ENCODE assay signal across 9 cellular contexts in genomic region chr1:94236021-94236491, GRCh38. TPM values are rescaled to one million over a fixed set of nuclear protein-coding genes. Genes with fewer than 3 reads are reported as not detected.
DNase-seq lines count a peak whose midpoint lies in the region; ATAC-seq and TF ChIP-seq lines count a peak whose summit lies in the region.
"Had no signal": no experiment of that assay in that cellular context is flagged by ENCODE, and none has a peak within 500 bp of the region (broad histone marks: within the 10 kb centered on the region; RNA-seq: fewer than 3 reads in every experiment).

No MANE protein-coding gene starts in this region.

- DNase-seq in BJ (ENCODE audit: low read depth) = peak; percentile 36
- DNase-seq in NT2/D1 (ENCODE audit: low read depth, low spot score) = no peak
- DNase-seq in epithelial cell of proximal tubule (ENCODE audit: low read depth) = no peak
- DNase-seq in neural crest cell (ENCODE audit: low read depth, low spot score) = no peak
- DNase-seq in Karpas-422 = no peak
- no peak for DNase-seq in NCI-H187 treated with DMSO at 0.1 percent for 48 hours (lab: John Stamatoyannopoulos, UW)
- DNase-seq in DMS79 treated with DMSO at 0.1 percent for 48 hours (lab: John Stamatoyannopoulos, UW) = no peak

- no peak overlapping the region for H3K27ac ChIP-seq in Karpas-422 (ENCODE audit: low read length)
- H3K27ac ChIP-seq: WERI-Rb-1 had no signal

- peak overlapping the region; percentile 95 for H3K4me3 ChIP-seq in BJ (ENCODE audit: low read depth, low read length)
- peak overlapping the region; percentile 73 for H3K4me3 ChIP-seq in NT2/D1 (ENCODE audit: insufficient read length, low read depth)
- H3K4me3 ChIP-seq in epithelial cell of proximal tubule (ENCODE audit: low read depth, low read length) = peak overlapping the region; percentile 95
- H3K4me3 ChIP-seq in Karpas-422 (ENCODE audit: low read length) = no peak overlapping the region

- POLR2A ChIA-PET in BJ (lab: Charles Lee) = interaction anchor here (0.6 kb wide), 1 partner anchor 135 kb away, joined by 3 read pairs; no protein-coding TSS in a partner anchor

- no peak for ATAC-seq in GM19351 (IDR thresholded peaks at IDR 0.05; ENCODE audit: unreplicated experiment)

- H3K9me3 ChIP-seq in NT2/D1 (ENCODE audit: insufficient read depth, low read length) = no peaks in the 10 kb centered on the region
- no peaks in the 10 kb centered on the region for H3K9me3 ChIP-seq in Karpas-422 (ENCODE audit: low read length)

- peak overlapping the region; percentile 53 for H3K9ac ChIP-seq in NT2/D1 (ENCODE audit: insufficient read length, low read depth)
- no peak overlapping the region for H3K9ac ChIP-seq in Karpas-422 (ENCODE audit: low read length)

- no peaks in the 10 kb centered on the region for H3K4me1 ChIP-seq in NT2/D1 (ENCODE audit: insufficient read depth, insufficient read length)
- no peaks in the 10 kb centered on the region for H3K4me1 ChIP-seq in Karpas-422 (ENCODE audit: low read length)

- TF ChIP-seq CTCF in BJ (IDR thresholded peaks at IDR 0.05; ENCODE audit: insufficient read depth, low read depth, low read length) = no peak
- TF ChIP-seq CTCF in epithelial cell of proximal tubule (conservative IDR thresholded peaks at IDR 0.05; ENCODE audit: low read depth, low read length) = no peak
- no peak for TF ChIP-seq CTCF in neural crest cell (conservative IDR thresholded peaks at IDR 0.05)

- H3K4me3 Mint-ChIP-seq in neural crest cell = peak overlapping the region; percentile 74

- H3K36me3 ChIP-seq in BJ (ENCODE audit: control insufficient read depth, insufficient read depth, low read length) (no peaks in the 10 kb centered on the region), NT2/D1 (ENCODE audit: insufficient read depth, insufficient read length, low read length) (no peaks in the 10 kb centered on the region), Karpas-422 (ENCODE audit: insufficient read depth, low read length) (no peaks in the 10 kb centered on the region)
- H3K36me3 ChIP-seq: WERI-Rb-1 had no signal

- no peaks in the 10 kb centered on the region for H3K36me3 Mint-ChIP-seq in neural crest cell (ENCODE audit: low read depth)

- no peak overlapping the region for H3K4me2 ChIP-seq in Karpas-422 (ENCODE audit: low read depth, low read length, poor library complexity, severe bottlenecking)

- no peaks in the 10 kb centered on the region for H3K79me2 ChIP-seq in Karpas-422 (ENCODE audit: low read length)

- H4K20me1 ChIP-seq in Karpas-422 (ENCODE audit: insufficient read depth, low read depth, low read length) = no peaks in the 10 kb centered on the region

- H3K4me1 Mint-ChIP-seq in neural crest cell = peaks cover 4% of the 10 kb centered on the region

- H3K9me2 ChIP-seq in Karpas-422 (replicated peaks; ENCODE audit: insufficient read depth, low read length) = no peaks in the 10 kb centered on the region

- H3K9me3 Mint-ChIP-seq in neural crest cell = no peaks in the 10 kb centered on the region

- H3K27me3 ChIP-seq in BJ (ENCODE audit: control insufficient read depth, insufficient read depth, low read length) (no peaks in the 10 kb centered on the region), NT2/D1 (ENCODE audit: insufficient read depth, insufficient read length) (peaks cover 19% of the 10 kb centered on the region), Karpas-422 (ENCODE audit: low read length) (no peaks in the 10 kb centered on the region; the same call in 1 of the 2 replicates)

- H2AFZ ChIP-seq in Karpas-422 (ENCODE audit: low read length) = no peak overlapping the region

- H3K27me3 Mint-ChIP-seq in neural crest cell (ENCODE audit: low read depth) = peaks cover 90% of the 10 kb centered on the region

- H3K27ac Mint-ChIP-seq in neural crest cell (ENCODE audit: unreplicated experiment) = no peak overlapping the region

- CTCF ChIA-PET in BJ (lab: Yijun Ruan, JAX) = interaction anchor here (0.6 to 3.8 kb wide), 10 partner anchors 9 to 210 kb away, joined by 3 to 25 read pairs (median 6); no protein-coding TSS in a partner anchor

RNA-seq across cellular contexts. Expression of gene ARHGAP29, which starts 1.3 kb away (rescaled TPM):
- 21.5 and 40.4 TPM in 2 replicates for polyA plus RNA-seq in BJ (2011; rRNA removed)
- polyA minus RNA-seq in BJ (2011; rRNA and poly(A)+ RNA removed) = 25.5 and 29.1 TPM in 2 replicates
- total RNA-seq in epithelial cell of proximal tubule (131 and 132 TPM in 2 replicates), neural crest cell (1.5 TPM in 2 replicates)
- total RNA-seq in Karpas-422 (2014; rRNA removed; shearing (Covaris generic); ENCODE audit: low replicate concordance) = 0.04 and 0.48 TPM in 2 replicates

Comparison
In these comparisons a context has a peak if more than half of its experiments do, and no peak if none do; other contexts are left out.
1. RNA of gene ARHGAP29, which starts 1.3 kb away (total RNA-seq): 131 to 132 TPM in epithelial cell of proximal tubule; 1.5 TPM in neural crest cell and 0.04 to 0.48 TPM in Karpas-422; every median in the first group is over 10 times any median in the second.